In the genomic region with DNA sequence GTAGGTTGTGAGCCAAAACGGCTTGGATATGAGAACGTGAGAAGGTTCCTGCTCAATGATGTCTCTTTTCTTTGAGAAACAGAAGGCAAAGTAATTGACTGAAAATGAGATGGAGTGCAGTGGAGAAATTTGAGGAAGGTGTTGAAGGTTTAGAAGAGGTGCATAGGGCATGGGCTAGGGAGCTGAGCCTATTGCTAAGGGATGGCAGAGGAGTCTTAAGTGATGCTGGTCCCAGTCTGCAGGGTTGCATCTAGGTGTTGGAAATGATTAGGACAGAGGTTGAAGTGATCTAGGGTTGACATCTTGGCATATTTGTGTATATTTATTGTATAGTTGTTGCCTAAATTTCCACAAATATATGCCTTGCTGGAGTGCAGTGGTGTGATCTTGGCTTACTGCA, we compare ENCODE assay signal across 14 cellular contexts. TPM values are rescaled to one million over a fixed set of nuclear protein-coding genes. Genes with fewer than 3 reads are reported as not detected.
DNase-seq lines count a peak whose midpoint lies in the region; ATAC-seq and TF ChIP-seq lines count a peak whose summit lies in the region.
"Had no signal": no experiment of that assay in that cellular context is flagged by ENCODE, and none has a peak within 500 bp of the region (broad histone marks: within the 10 kb centered on the region; RNA-seq: fewer than 3 reads in every experiment).

No MANE protein-coding gene starts in this region.

- no peak for TF ChIP-seq CTCF in BE2C (IDR thresholded peaks at IDR 0.05; ENCODE audit: low read depth, low read length)

- ATAC-seq in HG03378 (IDR thresholded peaks at IDR 0.05; ENCODE audit: unreplicated experiment) (no peak), HG02610 (IDR thresholded peaks at IDR 0.05; ENCODE audit: unreplicated experiment) (no peak)

- H2AFZ ChIP-seq in ACC112 (ENCODE audit: low read length, unreplicated experiment), result no peak overlapping the region
- H2AFZ ChIP-seq: GM23248 had no signal

- H3K4me1 Mint-ChIP-seq in activated CD4-positive, alpha-beta memory T cell treated with anti-CD3 and anti-CD28 coated beads, Interleukin-2, amount 10 ng/mL, durations not matched to agents 7 days and 5 days, result peaks cover 66% of the 10 kb centered on the region

- H3K4me1 ChIP-seq in ACC112 (ENCODE audit: control insufficient read depth, insufficient read depth, low read length, unreplicated experiment), result peaks cover 71% of the 10 kb centered on the region
- peaks cover 57% of the 10 kb centered on the region for H3K4me1 ChIP-seq in mononuclear cell (ENCODE audit: insufficient read depth, low read length)
- no peaks in the 10 kb centered on the region for H3K4me1 ChIP-seq in SJCRH30
- H3K4me1 ChIP-seq in BE2C, result no peaks in the 10 kb centered on the region; the same call in 1 of the 2 replicates

- H3K27ac ChIP-seq in ACC112 (ENCODE audit: low read depth, low read length) (no peak overlapping the region), SJCRH30 (no peak overlapping the region)
- H3K27ac ChIP-seq: BLaER1 treated with 17β-estradiol and CSF1 and Interleukin-3, amounts not matched to agents 10 nM and 100 nM; GM23248 had no signal

- H3K9me3 Mint-ChIP-seq in activated CD4-positive, alpha-beta memory T cell treated with anti-CD3 and anti-CD28 coated beads, Interleukin-2, amount 10 ng/mL, durations not matched to agents 7 days and 5 days, result no peaks in the 10 kb centered on the region

- H3K36me3 ChIP-seq in ACC112 (ENCODE audit: insufficient read depth, low read length) (no peaks in the 10 kb centered on the region), SJCRH30 (no peaks in the 10 kb centered on the region), BE2C (no peaks in the 10 kb centered on the region)
- H3K36me3 ChIP-seq: BLaER1 treated with 17β-estradiol and CSF1 and Interleukin-3, amounts not matched to agents 10 nM and 100 nM had no signal

- DNase-seq in activated CD4-positive, alpha-beta memory T cell treated with anti-CD3 and anti-CD28 coated beads, Interleukin-2, amount 10 ng/mL, durations not matched to agents 7 days and 5 days, result no peak
- DNase-seq in SJCRH30 (no peak), BE2C (no peak)
- DNase-seq: amygdala, dorsolateral prefrontal cortex, GM23248, NCI-H1417 treated with DMSO at 0.1 percent for 48 hours, SK-N-SH had no signal

- H3K9me3 ChIP-seq in mononuclear cell (ENCODE audit: low read depth, low read length) (no peaks in the 10 kb centered on the region), SJCRH30 (replicated peaks) (no peaks in the 10 kb centered on the region), BE2C (no peaks in the 10 kb centered on the region)
- H3K9me3 ChIP-seq: BLaER1 treated with 17β-estradiol and CSF1 and Interleukin-3, amounts not matched to agents 10 nM and 100 nM; SK-N-SH had no signal

- H3K27me3 Mint-ChIP-seq in activated CD4-positive, alpha-beta memory T cell treated with anti-CD3 and anti-CD28 coated beads, Interleukin-2, amount 10 ng/mL, durations not matched to agents 7 days and 5 days, result no peaks in the 10 kb centered on the region

- POLR2A ChIA-PET in activated CD4-positive, alpha-beta memory T cell treated with anti-CD3 and anti-CD28 coated beads, Interleukin-2, amount 10 ng/mL, durations not matched to agents 7 days and 5 days (lab: Charles Lee), result interaction anchor here (1.8 to 4.0 kb wide), 5 partner anchors 12 to 132 kb away, joined by 5 to 45 read pairs (median 12); no protein-coding TSS in a partner anchor

- H3K36me3 Mint-ChIP-seq in activated CD4-positive, alpha-beta memory T cell treated with anti-CD3 and anti-CD28 coated beads, Interleukin-2, amount 10 ng/mL, durations not matched to agents 7 days and 5 days (ENCODE audit: low read depth), result peaks cover 50% of the 10 kb centered on the region

- H3K79me2 ChIP-seq in ACC112 (ENCODE audit: control insufficient read depth, insufficient read depth, low read length, unreplicated experiment), result peaks cover 29% of the 10 kb centered on the region

- H3K4me3 ChIP-seq in ACC112 (ENCODE audit: low read depth, low read length) (peak overlapping the region; percentile 50), GM08714 (ENCODE audit: low read length) (peak overlapping the region; percentile 99), mononuclear cell (ENCODE audit: low read length) (peak overlapping the region; percentile 93), SJCRH30 (no peak overlapping the region), BE2C (ENCODE audit: low read depth, low read length) (no peak overlapping the region)
- H3K4me3 ChIP-seq: BLaER1 treated with 17β-estradiol and CSF1 and Interleukin-3, amounts not matched to agents 10 nM and 100 nM; dorsolateral prefrontal cortex; GM23248 had no signal

- peak overlapping the region; percentile 94 for H3K4me3 Mint-ChIP-seq in activated CD4-positive, alpha-beta memory T cell treated with anti-CD3 and anti-CD28 coated beads, Interleukin-2, amount 10 ng/mL, durations not matched to agents 7 days and 5 days

- CTCF ChIA-PET in activated CD4-positive, alpha-beta memory T cell treated with anti-CD3 and anti-CD28 coated beads, Interleukin-2, amount 10 ng/mL, durations not matched to agents 7 days and 5 days (lab: Charles Lee), result interaction anchor here (0.8 to 15.8 kb wide), 5 partner anchors 10 to 347 kb away, joined by 3 to 158 read pairs (median 4); no protein-coding TSS in a partner anchor

- H3K27me3 ChIP-seq in ACC112 (ENCODE audit: insufficient read depth, low read length) (no peaks in the 10 kb centered on the region), mononuclear cell (ENCODE audit: insufficient read depth, low read length) (no peaks in the 10 kb centered on the region), SJCRH30 (no peaks in the 10 kb centered on the region), BE2C (no peaks in the 10 kb centered on the region)
- H3K27me3 ChIP-seq: dorsolateral prefrontal cortex had no signal

- peak overlapping the region; percentile 91 for H3K27ac Mint-ChIP-seq in activated CD4-positive, alpha-beta memory T cell treated with anti-CD3 and anti-CD28 coated beads, Interleukin-2, amount 10 ng/mL, durations not matched to agents 7 days and 5 days

RNA-seq across cellular contexts. Expression of a gene that starts 2.3 kb away (rescaled TPM):
- 10 to 100 TPM; 79.0 to 80.0 TPM for total RNA-seq in activated CD4-positive, alpha-beta memory T cell treated with anti-CD3 and anti-CD28 coated beads, Interleukin-2, amount 10 ng/mL, durations not matched to agents 7 days and 5 days
- 228 TPM for total RNA-seq in mononuclear cell
- total RNA-seq in SJCRH30 (2014; rRNA removed; shearing (Covaris generic)), result 0.08 TPM in 1 of 2 replicates, not detected in the other
- polyA plus RNA-seq in BE2C (2012; ENCODE audit: insufficient read depth, insufficient read length, low read depth), result 0.52 TPM

RNA-seq across cellular contexts. Expression of a gene that starts 27.5 kb away (rescaled TPM):
- 10 to 100 TPM; 36.0 to 39.7 TPM for total RNA-seq in activated CD4-positive, alpha-beta memory T cell treated with anti-CD3 and anti-CD28 coated beads, Interleukin-2, amount 10 ng/mL, durations not matched to agents 7 days and 5 days
- 218 TPM for total RNA-seq in mononuclear cell
- 26.7 and 27.1 TPM in 2 replicates for total RNA-seq in SJCRH30 (2014; rRNA removed; shearing (Covaris generic))
- 21.0 TPM for polyA plus RNA-seq in BE2C (2012; ENCODE audit: insufficient read depth, insufficient read length, low read depth)

Comparison
In these comparisons a context has a peak if more than half of its experiments do, and no peak if none do; other contexts are left out.
1. H3K4me3 ChIP-seq: peak in ACC112 (single experiment), GM08714 (single experiment) and mononuclear cell (single experiment); none in SJCRH30 (single experiment) and BE2C (single experiment).
2. RNA of a gene that starts 2.3 kb away (total RNA-seq): 228 TPM in mononuclear cell (single experiment) and 79.0 to 80.0 TPM in activated CD4-positive, alpha-beta memory T cell treated with anti-CD3 and anti-CD28 coated beads, Interleukin-2, amount 10 ng/mL, durations not matched to agents 7 days and 5 days; 0.08 TPM in SJCRH30; every median in the first group is over 10 times any median in the second.